In the genomic region with DNA sequence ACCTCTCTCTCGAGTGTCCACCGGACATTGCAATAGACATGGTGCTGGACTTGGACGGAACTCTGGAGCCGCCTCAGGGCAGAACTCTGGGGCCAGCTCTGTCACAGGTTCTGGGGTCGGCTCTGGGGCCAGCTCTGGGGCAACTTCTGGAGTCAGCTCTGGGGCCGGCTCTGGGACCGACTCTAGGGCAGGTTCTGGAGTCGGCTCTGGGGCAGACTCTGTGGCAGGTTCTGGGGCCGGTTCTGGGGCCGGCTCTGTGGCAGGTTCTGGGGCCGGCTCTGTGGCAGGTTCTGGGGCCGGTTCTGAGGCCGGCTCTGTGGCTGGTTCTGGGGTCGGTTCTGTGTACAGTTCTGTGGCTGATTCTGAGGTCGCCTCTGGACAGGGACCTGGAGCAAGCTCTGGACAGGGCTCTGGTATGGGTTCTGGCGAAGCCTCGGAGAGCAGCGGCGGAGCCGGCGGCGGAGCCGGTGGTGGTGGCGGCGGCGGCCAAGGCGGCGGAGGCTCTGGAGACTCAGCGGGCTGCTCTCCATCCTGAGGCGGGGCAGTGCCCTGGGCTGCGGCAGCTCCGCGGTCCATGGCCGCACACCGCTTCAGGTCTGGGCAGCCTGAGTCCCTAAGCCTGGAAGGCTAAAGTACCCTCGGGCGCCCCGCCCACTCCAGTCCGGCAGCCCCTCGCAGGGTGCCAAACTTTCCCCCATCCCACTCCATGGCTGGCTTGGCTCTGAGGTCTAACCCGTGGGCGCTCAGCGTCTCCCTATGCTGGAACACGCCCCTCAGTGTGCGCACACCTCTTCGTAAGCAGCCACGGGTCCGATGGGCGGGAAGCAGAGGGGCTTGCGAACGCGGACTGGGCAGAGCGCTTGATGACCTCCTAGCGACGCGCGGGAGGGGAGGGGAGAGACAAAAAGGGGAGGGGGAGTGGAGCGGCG, we compare ENCODE assay signal across 1 cellular context.
TF ChIP-seq lines count a peak whose summit lies in the region.

A gene with protein sequence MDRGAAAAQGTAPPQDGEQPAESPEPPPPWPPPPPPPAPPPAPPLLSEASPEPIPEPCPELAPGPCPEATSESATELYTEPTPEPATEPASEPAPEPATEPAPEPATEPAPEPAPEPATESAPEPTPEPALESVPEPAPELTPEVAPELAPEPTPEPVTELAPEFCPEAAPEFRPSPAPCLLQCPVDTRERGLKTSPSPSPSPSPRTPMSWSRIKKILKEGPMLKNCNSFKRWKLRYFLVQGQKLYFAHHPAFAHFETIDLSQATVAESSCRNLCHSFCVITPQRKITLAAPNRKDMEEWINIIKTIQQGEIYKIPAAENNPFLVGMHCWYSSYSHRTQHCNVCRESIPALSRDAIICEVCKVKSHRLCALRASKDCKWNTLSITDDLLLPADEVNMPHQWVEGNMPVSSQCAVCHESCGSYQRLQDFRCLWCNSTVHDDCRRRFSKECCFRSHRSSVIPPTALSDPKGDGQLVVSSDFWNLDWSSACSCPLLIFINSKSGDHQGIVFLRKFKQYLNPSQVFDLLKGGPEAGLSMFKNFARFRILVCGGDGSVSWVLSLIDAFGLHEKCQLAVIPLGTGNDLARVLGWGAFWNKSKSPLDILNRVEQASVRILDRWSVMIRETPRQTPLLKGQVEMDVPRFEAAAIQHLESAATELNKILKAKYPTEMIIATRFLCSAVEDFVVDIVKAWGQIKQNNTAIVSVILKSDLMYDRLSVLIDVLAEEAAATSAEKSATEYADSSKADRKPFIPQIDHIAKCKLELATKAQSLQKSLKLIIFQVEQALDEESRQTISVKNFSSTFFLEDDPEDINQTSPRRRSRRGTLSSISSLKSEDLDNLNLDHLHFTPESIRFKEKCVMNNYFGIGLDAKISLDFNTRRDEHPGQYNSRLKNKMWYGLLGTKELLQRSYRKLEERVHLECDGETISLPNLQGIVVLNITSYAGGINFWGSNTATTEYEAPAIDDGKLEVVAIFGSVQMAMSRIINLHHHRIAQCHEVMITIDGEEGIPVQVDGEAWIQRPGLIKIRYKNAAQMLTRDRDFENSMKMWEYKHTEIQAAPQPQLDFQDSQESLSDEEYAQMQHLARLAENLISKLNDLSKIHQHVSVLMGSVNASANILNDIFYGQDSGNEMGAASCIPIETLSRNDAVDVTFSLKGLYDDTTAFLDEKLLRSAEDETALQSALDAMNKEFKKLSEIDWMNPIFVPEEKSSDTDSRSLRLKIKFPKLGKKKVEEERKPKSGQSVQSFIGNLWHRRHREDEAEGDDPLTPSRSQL (minus strand): TSS at position 723 of the 929 bp plus-strand sequence. CDS start 147 bp downstream, at position 576.

TF ChIP-seq in H1, 55 proteins besides CTCF, POLR2A, EP300 and RAD21:
- TF ChIP-seq RXRA (IDR thresholded peaks at IDR 0.05; ENCODE audit: insufficient read depth, low read depth, low read length) (no peak), ASH2L (IDR thresholded peaks at IDR 0.05; ENCODE audit: low read length) (peak; percentile 23), TAF1 (IDR thresholded peaks at IDR 0.05; ENCODE audit: low read depth, low read length) (peak; percentile 63; the same call in 1 of the 2 replicates), CREB1 (IDR thresholded peaks at IDR 0.05) (peak; percentile 84)
- TF ChIP-seq, protein P1, sequence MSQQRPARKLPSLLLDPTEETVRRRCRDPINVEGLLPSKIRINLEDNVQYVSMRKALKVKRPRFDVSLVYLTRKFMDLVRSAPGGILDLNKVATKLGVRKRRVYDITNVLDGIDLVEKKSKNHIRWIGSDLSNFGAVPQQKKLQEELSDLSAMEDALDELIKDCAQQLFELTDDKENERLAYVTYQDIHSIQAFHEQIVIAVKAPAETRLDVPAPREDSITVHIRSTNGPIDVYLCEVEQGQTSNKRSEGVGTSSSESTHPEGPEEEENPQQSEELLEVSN (IDR thresholded peaks at IDR 0.05) = peak; percentile 88
- TF ChIP-seq, protein P2, sequence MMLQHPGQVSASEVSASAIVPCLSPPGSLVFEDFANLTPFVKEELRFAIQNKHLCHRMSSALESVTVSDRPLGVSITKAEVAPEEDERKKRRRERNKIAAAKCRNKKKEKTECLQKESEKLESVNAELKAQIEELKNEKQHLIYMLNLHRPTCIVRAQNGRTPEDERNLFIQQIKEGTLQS (IDR thresholded peaks at IDR 0.05; ENCODE audit: insufficient read depth, low read depth, low read length) = no peak
- TF ChIP-seq, protein P3, sequence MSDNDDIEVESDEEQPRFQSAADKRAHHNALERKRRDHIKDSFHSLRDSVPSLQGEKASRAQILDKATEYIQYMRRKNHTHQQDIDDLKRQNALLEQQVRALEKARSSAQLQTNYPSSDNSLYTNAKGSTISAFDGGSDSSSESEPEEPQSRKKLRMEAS (IDR thresholded peaks at IDR 0.05) = peak; percentile 75
